ENCODE assay signal across 8 cellular contexts in genomic region chr10:34391168-34391567, GRCh38.
A peak's percentile ranks its signal among the peaks of the same experiment; 100 is the strongest.
DNase-seq lines count a peak whose midpoint lies in the region; ATAC-seq, FAIRE-seq and TF ChIP-seq lines count a peak whose summit lies in the region.
"Not testable (repeated sequence)": the region's sequence is repeated elsewhere in the genome, so short reads cannot be mapped to it uniquely, and the experiment has no call there.

No MANE protein-coding gene starts in this region.

- not testable (repeated sequence) for H3K79me2 ChIP-seq in PC-3 (ENCODE audit: low read length); HepG2 (ENCODE audit: insufficient read depth, low read length)

- H3K9me3 ChIP-seq in PC-3 (ENCODE audit: low read length); HepG2 (ENCODE audit: low read length): not testable (repeated sequence)

- H3K4me1 Mint-ChIP-seq in osteocyte (ENCODE audit: unreplicated experiment): peaks cover 23% of the 10 kb centered on the region

- H3K9me2 ChIP-seq in PC-3 (replicated peaks; ENCODE audit: low read length): not testable (repeated sequence)

- not testable (repeated sequence) for H3K36me3 Mint-ChIP-seq in osteocyte (ENCODE audit: unreplicated experiment)

- in situ Hi-C loops in GM13977 (cut with MboI; ENCODE audit: low pct_unique_long_range_greater_than_20kb, low sequenced_read_pairs, unreplicated experiment); brain microvascular endothelial cell (cut with HindIII; ENCODE audit: low pct_ligation_motif_present, low sequenced_read_pairs); HepG2 (cut with HindIII; ENCODE audit: extremely low pct_ligation_motif_present, low pct_unique_long_range_greater_than_20kb): not testable (repeated sequence)

- FAIRE-seq in HepG2 (lab: Jason Lieb, UNC): not testable (repeated sequence)

- H3K36me3 ChIP-seq in PC-3 (ENCODE audit: low read depth, low read length); brain microvascular endothelial cell (replicated peaks); HepG2 (replicated peaks in 1 of 2; ENCODE audit: control insufficient read depth in 1 of 2, insufficient read depth in 2 of 2, low read length in 2 of 2): not testable (repeated sequence)

- not testable (repeated sequence) for H3K27ac ChIP-seq in PC-3 (ENCODE audit: low read length); brain microvascular endothelial cell; HepG2 (ENCODE audit: extremely low read length, insufficient read depth, low read length)

- TF ChIP-seq CTCF in AG09309 (IDR thresholded peaks at IDR 0.05; ENCODE audit: control insufficient read depth, insufficient read depth, low read depth, low read length, missing control alignments): peak; percentile 19
- TF ChIP-seq CTCF in GM13977 (IDR thresholded peaks at IDR 0.05; ENCODE audit: extremely low read depth, insufficient read depth, missing control alignments): peak; percentile 11
- TF ChIP-seq CTCF in PC-3 (conservative IDR thresholded peaks at IDR 0.05; ENCODE audit: low read depth, low read length): peak; percentile 49
- TF ChIP-seq CTCF in brain microvascular endothelial cell (IDR thresholded peaks at IDR 0.05; ENCODE audit: low read depth, low read length, missing control alignments): peak; percentile 67
- TF ChIP-seq CTCF in fibroblast of mammary gland (conservative IDR thresholded peaks at IDR 0.05; ENCODE audit: control insufficient read depth, insufficient read depth, low read depth, low read length): peak; percentile 28
- TF ChIP-seq CTCF in HepG2 (CRISPR knock-in tag; IDR thresholded peaks at IDR 0.05): peak; percentile 39
- TF ChIP-seq CTCF in osteocyte (IDR thresholded peaks at IDR 0.05): peak; percentile 44

- not testable (repeated sequence) for TF ChIP-seq EP300 in HepG2 (IDR thresholded peaks at IDR 0.05; ENCODE audit: low read depth in 2 of 2, low read length in 2 of 2); HepG2 (CRISPR knock-in tag; IDR thresholded peaks at IDR 0.05; ENCODE audit: borderline replicate concordance)

- not testable (repeated sequence) for DNase-seq in AG09309 (ENCODE audit: low read depth); GM13977 (ENCODE audit: low spot score); fibroblast of mammary gland (ENCODE audit: low read depth); HepG2 (ENCODE audit: low spot score); osteocyte (ENCODE audit: extremely low spot score, unreplicated experiment)
- DNase-seq in NCI-H146 (lab: John Stamatoyannopoulos, UW) (peak; percentile 40), PC-3 (peak; percentile 41), brain microvascular endothelial cell (peak; percentile 18)

- not testable (repeated sequence) for H3K27me3 Mint-ChIP-seq in osteocyte (ENCODE audit: unreplicated experiment)

- H3K4me2 ChIP-seq in PC-3 (ENCODE audit: low read length); HepG2 (ENCODE audit: low read depth, low read length): not testable (repeated sequence)

- not testable (repeated sequence) for ATAC-seq in PC-3, HepG2

- 76% methylated on average over 3 of the region's 3 CpGs for WGBS in HepG2 (ENCODE audit: low lambda C conversion rate)

- intact Hi-C loops in PC-3 (cut with micrococcal nuclease); HepG2 (cut with micrococcal nuclease; ENCODE audit: unreplicated experiment): not testable (repeated sequence)

- H3K4me1 ChIP-seq in PC-3 (ENCODE audit: insufficient read depth, low read length); HepG2 (ENCODE audit: insufficient read depth, low read length): not testable (repeated sequence)

- H3K27me3 ChIP-seq in PC-3 (ENCODE audit: low read length); brain microvascular endothelial cell (replicated peaks); HepG2 (ENCODE audit: control insufficient read depth in 1 of 2, insufficient read depth in 2 of 2, low read length in 2 of 2): not testable (repeated sequence)

- not testable (repeated sequence) for H3K4me3 ChIP-seq in AG09309 (ENCODE audit: control insufficient read depth, low read depth, low read length); PC-3 (ENCODE audit: low read length); brain microvascular endothelial cell (ENCODE audit: low read depth, low read length); fibroblast of mammary gland (ENCODE audit: control insufficient read depth, low read depth, low read length); HepG2 (replicated peaks in 1 of 3; ENCODE audit: insufficient read depth in 1 of 3, low read depth in 2 of 3, low read length in 3 of 3)

- not testable (repeated sequence) for TF ChIP-seq POLR2A in HepG2 (IDR thresholded peaks at IDR 0.05; ENCODE audit: insufficient read depth in 1 of 2, low read depth in 2 of 2, low read length in 2 of 2)

- H3K9ac ChIP-seq in PC-3 (ENCODE audit: low read length); HepG2 (ENCODE audit: insufficient read depth, low read depth, low read length): not testable (repeated sequence)

- not testable (repeated sequence) for H3K27ac Mint-ChIP-seq in osteocyte (ENCODE audit: unreplicated experiment)

- not testable (repeated sequence) for H4K20me1 ChIP-seq in PC-3 (ENCODE audit: low read length); HepG2 (ENCODE audit: insufficient read depth, low read length)

- not testable (repeated sequence) for H2AFZ ChIP-seq in PC-3 (ENCODE audit: low read length); HepG2 (ENCODE audit: low read length)

- H3K4me3 Mint-ChIP-seq in osteocyte (ENCODE audit: unreplicated experiment): not testable (repeated sequence)

- POLR2A ChIA-PET in PC-3 (lab: Charles Lee; ENCODE audit: unreplicated experiment); HepG2 (lab: Yijun Ruan, JAX): not testable (repeated sequence)

- H3F3A ChIP-seq in PC-3 (ENCODE audit: low read length, unreplicated experiment): not testable (repeated sequence)

- not testable (repeated sequence) for BruUV-seq in PC-3 (replicated peaks; lab: Mats Ljungman, UMichigan); HepG2 (replicated peaks; lab: Mats Ljungman, UMichigan)

- not testable (repeated sequence) for H3K9me3 Mint-ChIP-seq in osteocyte (ENCODE audit: unreplicated experiment)

- not testable (repeated sequence) for TF ChIP-seq RAD21 in HepG2 (CRISPR knock-in tag; IDR thresholded peaks at IDR 0.05)

- CTCF ChIA-PET in PC-3 (lab: Charles Lee): interaction anchor here (0.6 to 0.7 kb wide), 2 partner anchors 247 to 938 kb away, joined by 3 to 4 read pairs; no protein-coding TSS in a partner anchor
- CTCF ChIA-PET in HepG2 (lab: Yijun Ruan, JAX; ENCODE audit: low intra/inter-chr PET ratio, low total read pairs): not testable (repeated sequence)

TF ChIP-seq in HepG2, 621 proteins besides CTCF, POLR2A, EP300 and RAD21:
- TF ChIP-seq STAG1 (CRISPR knock-in tag; IDR thresholded peaks at IDR 0.05): peak; percentile 55

Comparison
In these comparisons a context has a peak if more than half of its experiments do, and no peak if none do; other contexts are left out.
1. CTCF ChIP-seq: peak in every context shown above with its lines; median percentile 67 in brain microvascular endothelial cell; 49 in PC-3; 44 in osteocyte; 39 in HepG2; 28 in fibroblast of mammary gland; 19 in AG09309; 11 in GM13977.